Comparison of ENCODE assay signal across 19 cellular contexts in the genomic region with DNA sequence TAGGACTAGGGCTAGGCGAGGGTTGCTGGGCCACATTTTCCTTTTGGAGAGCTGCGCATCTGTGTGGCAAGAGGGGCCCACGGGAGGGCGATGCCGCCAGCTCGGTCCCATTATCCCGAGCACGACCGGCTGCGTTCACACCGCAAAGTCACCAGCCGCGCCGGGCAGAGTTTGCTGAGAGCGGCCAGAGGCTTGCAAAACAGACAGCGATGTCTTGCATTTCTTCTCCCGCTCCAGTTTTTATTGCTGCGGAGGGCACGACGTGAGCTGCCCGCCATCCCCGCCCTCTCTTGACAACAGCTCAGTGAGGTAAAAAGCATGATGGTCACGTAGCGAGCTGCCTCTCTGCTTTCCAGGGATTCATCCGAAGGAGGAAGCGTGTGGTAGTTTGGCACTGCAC.
DNase-seq lines count a peak whose midpoint lies in the region; ATAC-seq and TF ChIP-seq lines count a peak whose summit lies in the region.
"Had no signal": no experiment of that assay in that cellular context is flagged by ENCODE, and none has a peak within 500 bp of the region (broad histone marks: within the 10 kb centered on the region; RNA-seq: fewer than 3 reads in every experiment).

No MANE protein-coding gene starts in this region.

- no peaks in the 10 kb centered on the region for H3K36me3 Mint-ChIP-seq in type B pancreatic cell
- peaks cover 0 to 7% (median 5%) of the 10 kb centered on the region in 3 donors for H3K36me3 Mint-ChIP-seq in immature natural killer cell
- H3K36me3 Mint-ChIP-seq: activated naive CD4-positive, alpha-beta T cell treated with anti-CD3 and anti-CD28 coated beads, Interleukin-2, amount 50 U/mL, for 24 hours had no signal

- in situ Hi-C loops in KBM-7 (cut with MboI; ENCODE audit: low pct_unique_long_range_greater_than_20kb, low sequenced_read_pairs), result no loop called here

- ATAC-seq in omental fat pad (ENCODE audit: low FRiP score), result no peak
- ATAC-seq: A549, gastrocnemius medialis, K562 had no signal

- peak; percentile 52 for DNase-seq in activated CD8-positive, alpha-beta memory T cell treated with anti-CD3 and anti-CD28 coated beads, Interleukin-2, amount 50 U/mL, for 48 hours
- DNase-seq in activated CD8-positive, alpha-beta memory T cell treated with anti-CD3 and anti-CD28 coated beads for 24 hours, result no peak
- peak; percentile 0 for DNase-seq in dermis blood vessel endothelial cell
- peak; percentile 73 for DNase-seq in left kidney (ENCODE audit: low read depth, low spot score)
- no peak for DNase-seq in type B pancreatic cell (ENCODE audit: extremely low spot score, unreplicated experiment)
- DNase-seq in immature natural killer cell, result no peak
- DNase-seq in omental fat pad (ENCODE audit: low spot score), result no peak
- no peak for DNase-seq in KBM-7
- DNase-seq: activated T-cell treated with anti-CD3 and anti-CD28 coated beads for 4 hours; caudate nucleus; CD4-positive, alpha-beta T cell; gastrocnemius medialis; midbrain; NCI-H1048; thyroid gland had no signal

- peak; percentile 21 for TF ChIP-seq CTCF in type B pancreatic cell (conservative IDR thresholded peaks at IDR 0.05)
- no peak for TF ChIP-seq CTCF in omental fat pad (IDR thresholded peaks at IDR 0.05)

- H3K27ac Mint-ChIP-seq in type B pancreatic cell (peak overlapping the region; percentile 54), immature natural killer cell (no peak overlapping the region)
- H3K27ac Mint-ChIP-seq: activated naive CD4-positive, alpha-beta T cell treated with anti-CD3 and anti-CD28 coated beads, Interleukin-2, amount 50 U/mL, for 24 hours; CD4-positive, alpha-beta T cell; T-helper 2 cell treated with Interferon-gamma antibody and Interleukin-4, amounts not matched to agents 5 μg/mL and 100 μg/mL, for 36 hours had no signal

- H3K9me3 Mint-ChIP-seq in type B pancreatic cell (no peaks in the 10 kb centered on the region), immature natural killer cell (peaks cover 6 to 17% (median 11%) of the 10 kb centered on the region in 6 donors)
- H3K9me3 Mint-ChIP-seq: activated naive CD4-positive, alpha-beta T cell treated with anti-CD3 and anti-CD28 coated beads, Interleukin-2, amount 50 U/mL, for 24 hours; CD4-positive, alpha-beta T cell; T-helper 2 cell treated with Interferon-gamma antibody and Interleukin-4, amounts not matched to agents 5 μg/mL and 100 μg/mL, for 36 hours had no signal

- H3K4me3 Mint-ChIP-seq in type B pancreatic cell, result peak overlapping the region; percentile 97
- peak overlapping the region in 1 of 5 donors; percentile 7 for H3K4me3 Mint-ChIP-seq in immature natural killer cell
- H3K4me3 Mint-ChIP-seq: activated naive CD4-positive, alpha-beta T cell treated with anti-CD3 and anti-CD28 coated beads, Interleukin-2, amount 50 U/mL, for 24 hours; CD4-positive, alpha-beta T cell; T-helper 2 cell treated with Interferon-gamma antibody and Interleukin-4, amounts not matched to agents 5 μg/mL and 100 μg/mL, for 36 hours had no signal

- peaks cover 67% of the 10 kb centered on the region for H3K27me3 Mint-ChIP-seq in type B pancreatic cell
- peaks cover 22 to 44% (median 23%) of the 10 kb centered on the region in 3 donors for H3K27me3 Mint-ChIP-seq in immature natural killer cell (ENCODE audit: low read depth in 3 of 3)

- H3K4me1 Mint-ChIP-seq in type B pancreatic cell (ENCODE audit: unreplicated experiment), result peaks cover 42% of the 10 kb centered on the region
- H3K4me1 Mint-ChIP-seq in immature natural killer cell, result peaks cover 3 to 9% of the 10 kb centered on the region in 2 donors

Comparison
In these comparisons a context has a peak if more than half of its experiments do, and no peak if none do; other contexts are left out.
1. DNase-seq: peak in activated CD8-positive, alpha-beta memory T cell treated with anti-CD3 and anti-CD28 coated beads, Interleukin-2, amount 50 U/mL, for 48 hours (single experiment), dermis blood vessel endothelial cell (single experiment) and left kidney (single experiment); none in activated CD8-positive, alpha-beta memory T cell treated with anti-CD3 and anti-CD28 coated beads for 24 hours (single experiment), type B pancreatic cell (single experiment), immature natural killer cell (0 of 3), omental fat pad (single experiment) and KBM-7 (single experiment).